34 cellular contexts compared by ENCODE assay signal in the genomic region with DNA sequence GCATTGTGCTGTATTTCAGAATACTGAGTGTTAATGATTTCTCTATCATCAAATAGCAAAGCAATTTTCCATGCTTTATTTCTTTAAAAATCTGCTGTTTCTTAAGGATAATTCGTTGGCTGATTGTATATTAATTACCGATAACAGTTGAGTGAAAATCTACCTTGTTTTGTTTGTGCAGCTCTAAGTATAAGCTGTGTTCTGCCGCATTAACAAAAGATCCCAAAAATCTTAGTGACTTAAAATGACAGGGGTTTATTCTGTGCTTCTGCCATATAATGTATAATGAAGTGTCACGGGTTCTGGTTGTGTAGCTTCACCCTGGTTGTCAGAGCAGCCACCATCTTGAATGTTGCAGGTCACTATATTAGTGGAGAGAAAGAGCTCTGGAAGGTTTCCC.
"Had no signal": no experiment of that assay in that cellular context is flagged by ENCODE, and none has a peak within 500 bp of the region (broad histone marks: within the 10 kb centered on the region; RNA-seq: fewer than 3 reads in every experiment).

No MANE protein-coding gene starts in this region.

- H3K27me3 ChIP-seq: MG63 had no signal

- DNase-seq: Karpas-422, Kasumi-1, MG63, MM.1S, MV-4-11, NCI-H1048, NCI-H1092, NCI-H1092 treated with DMSO at 0.1 percent for 48 hours, NCI-H1105, NCI-H1105 treated with DMSO at 0.1 percent for 48 hours, NCI-H1417, NCI-H1417 treated with DMSO at 0.1 percent for 48 hours, NCI-H1436, NCI-H1436 treated with DMSO at 0.1 percent for 48 hours, NCI-H146, NCI-H1694, NCI-H1694 treated with DMSO at 0.1 percent for 48 hours, NCI-H187, NCI-H187 treated with DMSO at 0.1 percent for 48 hours, NCI-H1930, NCI-H2029, NCI-H2029 treated with DMSO at 0.1 percent for 48 hours, NCI-H2081, NCI-H2081 treated with DMSO at 0.1 percent for 48 hours, NCI-H2107, NCI-H2171, NCI-H2171 treated with DMSO at 0.1 percent for 48 hours, NCI-H2227 treated with DMSO at 0.1 percent for 48 hours, NCI-H226, NCI-H345, NCI-H446, NCI-H446 treated with DMSO at 0.1 percent for 48 hours, NCI-H510A, NCI-H510A treated with DMSO at 0.1 percent for 48 hours had no signal

- H3K36me3 ChIP-seq: MG63 had no signal

- H3K9me3 ChIP-seq: MG63 had no signal

- H3K4me3 ChIP-seq: MG63 had no signal
